15 cellular contexts compared by ENCODE assay signal in genomic region chr18:75360206-75360605, GRCh38.
"Had no signal": no experiment of that assay in that cellular context is flagged by ENCODE, and none has a peak within 500 bp of the region (broad histone marks: within the 10 kb centered on the region; RNA-seq: fewer than 3 reads in every experiment).

No MANE protein-coding gene starts in this region.

- ATAC-seq: activated CD4-positive, alpha-beta T cell treated with anti-CD3 and anti-CD28 coated beads for 36 hours; stimulated activated naive CD8-positive, alpha-beta T cell treated with anti-CD3 and anti-CD28 coated beads, Interleukin-15, Interleukin-2, amounts not matched to agents 100 U/mL and 50 U/mL, for 24 hours had no signal

- H3K27me3 ChIP-seq: right atrium auricular region had no signal

- H3K9me3 ChIP-seq: right atrium auricular region had no signal

- DNase-seq: activated CD4-positive, alpha-beta memory T cell treated with anti-CD3 and anti-CD28 coated beads for 36 hours; activated CD4-positive, alpha-beta T cell treated with anti-CD3 and anti-CD28 coated beads for 36 hours; activated naive CD4-positive, alpha-beta T cell treated with anti-CD3 and anti-CD28 coated beads for 36 hours; cerebellar nuclear complex; effector CD4-positive, alpha-beta T cell; head of caudate nucleus; stimulated activated naive CD8-positive, alpha-beta T cell treated with anti-CD3 and anti-CD28 coated beads, Interleukin-15, Interleukin-2, amounts not matched to agents 100 U/mL and 50 U/mL, for 24 hours; substantia nigra; SW 1271; T-helper 2 cell had no signal

- H3K4me3 ChIP-seq: lung, right atrium auricular region had no signal

- FAIRE-seq: bronchial epithelial cell, frontal cortex, TTC549 had no signal

- H3K36me3 ChIP-seq: right atrium auricular region had no signal

- H3K27ac ChIP-seq: right atrium auricular region had no signal

- H3K4me1 ChIP-seq: right atrium auricular region had no signal
